9 cellular contexts compared by ENCODE assay signal in the genomic region with DNA sequence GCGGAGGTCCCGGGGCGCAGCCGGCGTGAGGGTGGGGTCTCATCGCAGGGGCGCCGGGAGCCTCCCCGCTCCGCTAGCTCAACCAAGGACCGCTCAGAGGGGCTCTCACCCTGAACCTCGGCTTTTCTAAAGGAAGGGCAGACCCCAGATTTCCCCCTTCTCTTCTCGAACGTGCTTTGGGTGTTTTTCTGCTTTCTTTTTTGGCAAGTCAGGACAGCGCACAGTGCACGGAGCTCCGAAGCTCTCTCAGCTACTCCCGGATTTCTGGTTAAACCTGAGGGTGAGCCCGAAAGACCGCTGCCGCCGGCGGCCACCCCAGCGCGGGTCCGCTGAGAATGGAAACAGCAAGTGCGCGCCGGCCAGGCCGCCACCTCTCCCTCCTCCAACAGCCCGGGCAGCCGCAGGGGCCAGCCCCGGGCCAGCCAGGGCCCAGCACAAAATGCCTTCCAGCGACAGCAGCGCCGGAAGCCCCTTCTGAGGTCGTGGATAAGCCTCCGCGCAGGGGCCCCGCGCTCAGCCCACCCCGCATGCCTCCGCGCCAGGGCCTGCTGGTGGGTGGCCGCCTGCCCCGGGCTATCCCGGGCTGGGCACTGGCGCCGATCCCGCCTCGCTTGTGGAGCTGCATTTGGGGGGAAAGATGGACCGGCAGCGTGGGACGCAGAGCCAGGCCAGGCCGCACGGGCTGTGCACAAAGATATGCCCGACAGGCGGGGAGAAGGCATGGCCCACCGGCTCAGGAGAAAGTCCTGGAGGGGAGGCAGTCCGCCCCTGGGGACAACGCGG. TPM values are rescaled to one million over a fixed set of nuclear protein-coding genes. Genes with fewer than 3 reads are reported as not detected.
DNase-seq lines count a peak whose midpoint lies in the region; ATAC-seq, FAIRE-seq and TF ChIP-seq lines count a peak whose summit lies in the region.
"Had no signal": no experiment of that assay in that cellular context is flagged by ENCODE, and none has a peak within 500 bp of the region (broad histone marks: within the 10 kb centered on the region; RNA-seq: fewer than 3 reads in every experiment).

No MANE protein-coding gene starts in this region.

- H3K27ac ChIP-seq in GM23338 (ENCODE audit: low read depth) (no peak overlapping the region), smooth muscle cell (ENCODE audit: low read depth) (no peak overlapping the region)

- TF ChIP-seq CTCF in GM23338 (conservative IDR thresholded peaks at IDR 0.05; ENCODE audit: low read depth in 2 of 2) (no peak), smooth muscle cell (IDR thresholded peaks at IDR 0.05; ENCODE audit: borderline replicate concordance, insufficient read depth, poor library complexity, severe bottlenecking) (no peak)

- H3K9ac ChIP-seq in smooth muscle cell (ENCODE audit: low read depth): no peak overlapping the region

- H3K79me2 ChIP-seq in GM23338 (replicated peaks; ENCODE audit: insufficient read depth) (no peaks in the 10 kb centered on the region), smooth muscle cell (ENCODE audit: low read depth) (no peaks in the 10 kb centered on the region)

- peaks cover 12% of the 10 kb centered on the region for H3K4me1 Mint-ChIP-seq in GM23338

- no peak overlapping the region for H3K27ac Mint-ChIP-seq in GM23338

- H3K9me3 Mint-ChIP-seq in GM23338: peaks cover 4% of the 10 kb centered on the region; the same call in 1 of the 3 replicates

- no peak for FAIRE-seq in urothelium cell line (lab: Jason Lieb, UNC)

- ATAC-seq in GM23338 (peak; percentile 65), HG02610 (IDR thresholded peaks at IDR 0.05; ENCODE audit: unreplicated experiment) (no peak)

- DNase-seq in GM23338 (ENCODE audit: low spot score): peak; percentile 63
- peak; percentile 68 for DNase-seq in astrocyte of the hippocampus (ENCODE audit: low read depth, low spot score)
- DNase-seq in iPS-NIHi7 (ENCODE audit: extremely low spot score): peak; percentile 52
- DNase-seq in smooth muscle cell (lab: John Stamatoyannopoulos, UW; ENCODE audit: unreplicated experiment): no peak
- no peak for DNase-seq in Kasumi-1 (lab: John Stamatoyannopoulos, UW)
- DNase-seq in C1 segment of cervical spinal cord (lab: John Stamatoyannopoulos, UW): no peak
- no peak for DNase-seq in urothelium cell line (ENCODE audit: low spot score)

- H3F3A ChIP-seq in GM23338 (replicated peaks; ENCODE audit: low read depth) (no peaks in the 10 kb centered on the region; the same call in 1 of the 2 replicates), smooth muscle cell (ENCODE audit: low read depth) (no peaks in the 10 kb centered on the region)

- peak overlapping the region; percentile 86 for H3K4me3 Mint-ChIP-seq in GM23338

- WGBS in smooth muscle cell (ENCODE audit: low lambda C conversion rate): 7% methylated on average over 56 of the region's 62 CpGs

- H3K27me3 Mint-ChIP-seq in GM23338 (ENCODE audit: insufficient read depth, low read depth, poor library complexity): peaks cover 51% of the 10 kb centered on the region

- peak overlapping the region; percentile 90 for H2AFZ ChIP-seq in GM23338
- H2AFZ ChIP-seq in smooth muscle cell (ENCODE audit: low read depth): peak overlapping the region; percentile 71

- H3K27me3 ChIP-seq in GM23338 (ENCODE audit: insufficient read depth) (peaks cover 31% of the 10 kb centered on the region), smooth muscle cell (ENCODE audit: low read depth) (peaks cover 23% of the 10 kb centered on the region)

- no peaks in the 10 kb centered on the region for H3K9me3 ChIP-seq in smooth muscle cell (replicated peaks; ENCODE audit: low read depth)

- H4K20me1 ChIP-seq in GM23338 (replicated peaks; ENCODE audit: insufficient read depth) (no peaks in the 10 kb centered on the region), smooth muscle cell (ENCODE audit: low read depth) (no peaks in the 10 kb centered on the region)

- H3K36me3 ChIP-seq in GM23338 (ENCODE audit: insufficient read depth) (no peaks in the 10 kb centered on the region), smooth muscle cell (ENCODE audit: low read depth) (peaks cover 5% of the 10 kb centered on the region)

- H3K4me1 ChIP-seq in GM23338 (ENCODE audit: insufficient read depth): peaks cover 4% of the 10 kb centered on the region; the same call in 1 of the 2 replicates
- H3K4me1 ChIP-seq in smooth muscle cell (ENCODE audit: low read depth): peaks cover 4% of the 10 kb centered on the region

- H3K4me3 ChIP-seq in GM23338 (peak overlapping the region; percentile 72), smooth muscle cell (peak overlapping the region; percentile 68)

- no peaks in the 10 kb centered on the region for H3K9me2 ChIP-seq in GM23338 (ENCODE audit: insufficient read depth)

- peak overlapping the region; percentile 88 for H3K4me2 ChIP-seq in GM23338
- peak overlapping the region; percentile 99 for H3K4me2 ChIP-seq in smooth muscle cell

- H3K36me3 Mint-ChIP-seq in GM23338 (ENCODE audit: low read depth): peaks cover 12% of the 10 kb centered on the region

TF ChIP-seq in GM23338, 12 proteins besides CTCF, POLR2A, EP300 and RAD21:
- TF ChIP-seq EZH2 (IDR thresholded peaks at IDR 0.05; ENCODE audit: low read depth, unreplicated experiment): peak; percentile 80
- TF ChIP-seq POLR2AphosphoS5 (IDR thresholded peaks at IDR 0.05; ENCODE audit: low read depth): no peak
- no peak for TF ChIP-seq NANOG (IDR thresholded peaks at IDR 0.05; ENCODE audit: borderline replicate concordance)
TF ChIP-seq in GM23338: peak in this region for 1.

RNA-seq across cellular contexts. Expression of gene OCA2, which starts 8.2 kb away (rescaled TPM):
- 0.39 and 0.69 TPM in 2 replicates for total RNA-seq in GM23338 (2014; rRNA removed; shearing (Covaris generic))
- 0.38 and 0.40 TPM in 2 replicates for polyA plus RNA-seq in GM23338 (2016; fragmentation: Nextera tagmentation; extraction: Ambion mirVana)
- not detected in 2 replicates for total RNA-seq in smooth muscle cell
- 0.16 TPM in 1 of 2 replicates, not detected in the other for polyA plus RNA-seq in smooth muscle cell
- total RNA-seq: HT1080 had no signal

Comparison
In these comparisons a context has a peak if more than half of its experiments do, and no peak if none do; other contexts are left out.
1. DNase-seq: peak in GM23338 (single experiment), astrocyte of the hippocampus (single experiment) and iPS-NIHi7 (single experiment); none in smooth muscle cell (single experiment), Kasumi-1 (0 of 2), C1 segment of cervical spinal cord (0 of 14) and urothelium cell line (single experiment).